In genomic region chr12:6693832-6694355, GRCh38 we compare ENCODE assay signal across 35 cellular contexts. TPM values are rescaled to one million over a fixed set of nuclear protein-coding genes. Genes with fewer than 3 reads are reported as not detected.
"Had no signal": no experiment of that assay in that cellular context is flagged by ENCODE, and none has a peak within 500 bp of the region (broad histone marks: within the 10 kb centered on the region; RNA-seq: fewer than 3 reads in every experiment).

No MANE protein-coding gene starts in this region.

- H3K36me3 Mint-ChIP-seq: activated naive CD8-positive, alpha-beta T cell treated with anti-CD3 and anti-CD28 coated beads, Interleukin-2, amount 10 ng/mL, durations not matched to agents 7 days and 5 days; immature natural killer cell; mesothelial cell of epicardium; naive B cell had no signal

- H3K4me3 Mint-ChIP-seq: activated naive CD4-positive, alpha-beta T cell treated with anti-CD3 and anti-CD28 coated beads for 36 hours; activated T-cell treated with anti-CD3 and anti-CD28 coated beads, Interleukin-2, amount 50 U/mL, for 72 hours; immature natural killer cell; mesothelial cell of epicardium; nephron progenitor cell had no signal

- H3K36me3 ChIP-seq: esophagus muscularis mucosa, heart left ventricle, pancreas, prostate gland, sigmoid colon, suprapubic skin, tibial artery, upper lobe of right lung had no signal

- DNase-seq: activated CD4-positive, alpha-beta T cell treated with anti-CD3 and anti-CD28 coated beads, Interleukin-2, amount 50 U/mL, for 1 hour; activated CD4-positive, CD25-positive, alpha-beta regulatory T cell treated with anti-CD3 and anti-CD28 coated beads, Interleukin-2, amount 50 U/mL, for 72 hours; activated effector memory CD4-positive, alpha-beta T cell treated with Interleukin-2 at 50 U/mL for 16 hours; activated naive CD4-positive, alpha-beta T cell treated with anti-CD3 and anti-CD28 coated beads for 36 hours; activated naive CD8-positive, alpha-beta T cell treated with anti-CD3 and anti-CD28 coated beads, Interleukin-2, amount 10 ng/mL, durations not matched to agents 7 days and 5 days; activated T-cell treated with anti-CD3 and anti-CD28 coated beads for 4 hours; activated T-cell treated with anti-CD3 and anti-CD28 coated beads, Interleukin-2, amount 50 U/mL, for 72 hours; amniotic stem cell; caudate nucleus; foreskin keratinocyte; heart left ventricle; hypothalamus; immature natural killer cell; kidney; left colon; mammary epithelial cell; naive B cell; nephron progenitor cell; nucleus accumbens; retina; sigmoid colon; small intestine; stimulated activated CD4-positive, alpha-beta T cell treated with anti-CD3 and anti-CD28 coated beads, Interleukin-1b, Interleukin-23, amount 100 ng/mL, for 48 hours; stimulated activated CD4-positive, alpha-beta T cell treated with anti-CD3 and anti-CD28 coated beads, Interleukin-4, amount 100 ng/mL, for 4 hours; stimulated activated CD8-positive, alpha-beta memory T cell treated with anti-CD3 and anti-CD28 coated beads, Interleukin-4, amount 100 ng/mL, for 48 hours; stimulated activated naive CD4-positive, alpha-beta T cell; T-helper 2 cell; tibial artery; upper lobe of right lung had no signal

- H3K9me3 Mint-ChIP-seq: activated naive CD4-positive, alpha-beta T cell treated with anti-CD3 and anti-CD28 coated beads for 36 hours; activated naive CD8-positive, alpha-beta T cell treated with anti-CD3 and anti-CD28 coated beads, Interleukin-2, amount 10 ng/mL, durations not matched to agents 7 days and 5 days; activated T-cell treated with anti-CD3 and anti-CD28 coated beads, Interleukin-2, amount 50 U/mL, for 72 hours; immature natural killer cell; mesothelial cell of epicardium; naive B cell; nephron progenitor cell had no signal

- H3K27ac Mint-ChIP-seq: activated naive CD4-positive, alpha-beta T cell treated with anti-CD3 and anti-CD28 coated beads for 36 hours; activated naive CD8-positive, alpha-beta T cell treated with anti-CD3 and anti-CD28 coated beads, Interleukin-2, amount 10 ng/mL, durations not matched to agents 7 days and 5 days; activated T-cell treated with anti-CD3 and anti-CD28 coated beads, Interleukin-2, amount 50 U/mL, for 72 hours; immature natural killer cell; mesothelial cell of epicardium had no signal

- H3K4me3 ChIP-seq: esophagus muscularis mucosa, heart left ventricle, pancreas, prostate gland, sigmoid colon, suprapubic skin, tibial artery, upper lobe of right lung had no signal

- H3K27me3 Mint-ChIP-seq: naive B cell had no signal

- H3K4me1 ChIP-seq: foreskin keratinocyte, prostate gland had no signal

- H3K27me3 ChIP-seq: pancreas had no signal

- H3K9me3 ChIP-seq: esophagus muscularis mucosa, heart left ventricle, pancreas, prostate gland, sigmoid colon, suprapubic skin, tibial artery, upper lobe of right lung had no signal

- ATAC-seq: activated T-cell treated with anti-CD3 and anti-CD28 coated beads, Interleukin-2, amount 50 U/mL, for 72 hours; foreskin keratinocyte; heart left ventricle; left colon; pancreas; upper lobe of right lung had no signal

- H3K27ac ChIP-seq: esophagus muscularis mucosa, foreskin keratinocyte, heart left ventricle, pancreas, prostate gland, sigmoid colon, suprapubic skin, tibial artery, upper lobe of right lung had no signal

RNA-seq across cellular contexts. Expression of gene PIANP, which starts 6.7 kb away (rescaled TPM):
- total RNA-seq: liver, mammary epithelial cell, suprapubic skin had no signal
- polyA plus RNA-seq: immature natural killer cell, mammary epithelial cell had no signal

RNA-seq across cellular contexts. Expression of gene ACRBP, which starts 46.7 kb away (rescaled TPM):
- total RNA-seq: mammary epithelial cell had no signal
- polyA plus RNA-seq: mammary epithelial cell had no signal
